In the genomic region with DNA sequence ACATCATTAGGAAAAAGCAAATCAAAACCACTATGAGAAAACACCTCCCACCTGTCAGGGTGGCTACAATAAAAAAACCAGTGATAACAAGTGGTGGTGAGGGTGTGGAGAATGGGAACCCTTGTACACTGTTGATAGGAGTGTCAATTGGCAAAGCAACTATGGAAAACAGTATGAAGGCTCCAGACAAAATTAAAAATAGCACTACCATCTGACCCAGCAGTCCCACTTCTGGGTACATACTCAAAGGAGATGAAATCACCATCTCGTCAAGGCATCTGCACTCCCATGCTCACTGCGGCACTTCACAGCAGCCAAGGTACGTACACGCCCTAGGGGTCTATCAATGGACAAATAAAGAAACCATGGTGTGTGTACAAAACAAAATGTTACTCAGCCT, we compare ENCODE assay signal across 32 cellular contexts.
"Had no signal": no experiment of that assay in that cellular context is flagged by ENCODE, and none has a peak within 500 bp of the region (broad histone marks: within the 10 kb centered on the region; RNA-seq: fewer than 3 reads in every experiment).

No MANE protein-coding gene starts in this region.

- H3K9me3 ChIP-seq: MG63, SJCRH30 had no signal

- DNase-seq: activated CD4-positive, alpha-beta memory T cell treated with anti-CD3 and anti-CD28 coated beads, Interleukin-2, amount 10 ng/mL, durations not matched to agents 7 days and 5 days; activated CD4-positive, alpha-beta T cell treated with anti-CD3 and anti-CD28 coated beads for 1 hour; activated CD4-positive, alpha-beta T cell treated with anti-CD3 and anti-CD28 coated beads for 48 hours; activated CD4-positive, CD25-positive, alpha-beta regulatory T cell; activated CD8-positive, alpha-beta memory T cell treated with anti-CD3 and anti-CD28 coated beads for 24 hours; activated CD8-positive, alpha-beta memory T cell treated with anti-CD3 and anti-CD28 coated beads, Interleukin-2, amount 10 ng/mL, durations not matched to agents 7 days and 5 days; activated CD8-positive, alpha-beta memory T cell treated with anti-CD3 and anti-CD28 coated beads, Interleukin-2, amount 50 U/mL, for 48 hours; activated effector memory CD4-positive, alpha-beta T cell treated with Interleukin-2 at 50 U/mL for 16 hours; activated naive CD4-positive, alpha-beta T cell treated with anti-CD3 and anti-CD28 coated beads, Interleukin-2, amount 10 ng/mL, durations not matched to agents 7 days and 5 days; activated naive CD8-positive, alpha-beta T cell treated with anti-CD3 and anti-CD28 coated beads, Interleukin-2, amount 50 U/mL, for 24 hours; activated T-cell treated with anti-CD3 and anti-CD28 coated beads, Interleukin-2, amount 50 U/mL, for 48 hours; anterior cingulate cortex; Kasumi-1; KG1; MG63; NCI-H1048; NCI-H1105 treated with DMSO at 0.1 percent for 48 hours; NCI-H1436; NCI-H1694; NCI-H1930; NCI-H2081 treated with DMSO at 0.1 percent for 48 hours; NCI-H510A; NCI-H526; NCI-H748 treated with DMSO at 0.1 percent for 48 hours; NK-92 treated with Interleukin-12 subunit alpha and Interleukin-12 subunit beta, amount 100 ng/mL, for 24 hours; PC-3; SHP77; SJCRH30; T1000; WERI-Rb-1 had no signal

- FAIRE-seq: bronchial epithelial cell had no signal

- H3K4me3 ChIP-seq: MG63, SJCRH30, SK-N-MC had no signal

- H3K36me3 ChIP-seq: MG63, SJCRH30, WERI-Rb-1 had no signal

- H3K4me1 ChIP-seq: SJCRH30 had no signal

- H3K27me3 ChIP-seq: MG63 had no signal

- ATAC-seq: activated CD8-positive, alpha-beta memory T cell treated with anti-CD3 and anti-CD28 coated beads, Interleukin-2, amount 10 ng/mL, durations not matched to agents 7 days and 5 days; activated naive CD8-positive, alpha-beta T cell treated with anti-CD3 and anti-CD28 coated beads, Interleukin-2, amount 50 U/mL, for 24 hours; PC-3 had no signal

- H3K27ac ChIP-seq: SJCRH30, SK-N-MC, WERI-Rb-1 had no signal
